ENCODE assay signal across 7 cellular contexts in genomic region chr3:4245671-4246070, GRCh38.
"Had no signal": no experiment of that assay in that cellular context is flagged by ENCODE, and none has a peak within 500 bp of the region (broad histone marks: within the 10 kb centered on the region; RNA-seq: fewer than 3 reads in every experiment).

No MANE protein-coding gene starts in this region.

- ATAC-seq: gastroesophageal sphincter had no signal

- H3K36me3 ChIP-seq: colonic mucosa, gastroesophageal sphincter, thyroid gland had no signal

- H3K27me3 ChIP-seq: colonic mucosa, gastroesophageal sphincter, thyroid gland had no signal

- H3K9me3 ChIP-seq: colonic mucosa, gastroesophageal sphincter, thyroid gland had no signal

- H3K27ac ChIP-seq: colonic mucosa, gastroesophageal sphincter, skin epidermis, thyroid gland had no signal

- DNase-seq: activated CD4-positive, alpha-beta T cell treated with anti-CD3 and anti-CD28 coated beads, Interleukin-2, amount 10 ng/mL, durations not matched to agents 24 days and 14 days; activated naive CD4-positive, alpha-beta T cell treated with anti-CD3 and anti-CD28 coated beads for 36 hours; colonic mucosa; effector CD8-positive, alpha-beta T cell; thyroid gland had no signal

- H3K4me3 ChIP-seq: colonic mucosa, gastroesophageal sphincter, thyroid gland had no signal

- H3K4me1 ChIP-seq: colonic mucosa, gastroesophageal sphincter, thyroid gland had no signal
